ENCODE assay signal across 6 cellular contexts in genomic region chr11:504994-505344, GRCh38. TPM values are rescaled to one million over a fixed set of nuclear protein-coding genes. Genes with fewer than 3 reads are reported as not detected.
DNase-seq lines count a peak whose midpoint lies in the region; ATAC-seq and TF ChIP-seq lines count a peak whose summit lies in the region.

No MANE protein-coding gene starts in this region.

- H3K4me2 ChIP-seq in DND-41 (ENCODE audit: insufficient read depth, low read length): peak overlapping the region; percentile 81; the same call in 1 of the 2 replicates

- WGBS in body of pancreas, 2 donors: 73 to 89% methylated on average over 7 of the region's 7 CpGs

- peaks cover 59% of the 10 kb centered on the region for H3K36me3 ChIP-seq in DND-41 (ENCODE audit: insufficient read depth, low read length)
- H3K36me3 ChIP-seq in body of pancreas (replicated peaks in 1 of 2; ENCODE audit: insufficient read depth in 1 of 2, low read depth in 2 of 2): peaks cover 0 to 7% of the 10 kb centered on the region in 2 donors

- no peaks in the 10 kb centered on the region for H3K27me3 Mint-ChIP-seq in activated T-helper 2 cell treated with anti-CD3 and anti-CD28 coated beads, Interferon-gamma antibody, Interleukin-2, Interleukin-4, amounts not matched to agents 10 μg/mL and 5 μg/mL and 100 μg/mL, durations not matched to agents 14 hours and 24 hours and 36 hours (ENCODE audit: low read depth)
- no peaks in the 10 kb centered on the region for H3K27me3 Mint-ChIP-seq in naive thymus-derived CD8-positive, alpha-beta T cell

- H3K9me3 ChIP-seq in DND-41 (ENCODE audit: insufficient read depth, low read length, severe bottlenecking) (no peaks in the 10 kb centered on the region), body of pancreas (no peaks in the 10 kb centered on the region)

- H3K36me3 Mint-ChIP-seq in activated T-helper 2 cell treated with anti-CD3 and anti-CD28 coated beads, Interferon-gamma antibody, Interleukin-2, Interleukin-4, amounts not matched to agents 10 μg/mL and 5 μg/mL and 100 μg/mL, durations not matched to agents 14 hours and 24 hours and 36 hours (ENCODE audit: low read depth): peaks cover 34% of the 10 kb centered on the region
- H3K36me3 Mint-ChIP-seq in naive thymus-derived CD8-positive, alpha-beta T cell: peaks cover 0 to 17% (median 0%) of the 10 kb centered on the region in 3 donors

- H3K9me3 Mint-ChIP-seq in activated T-helper 2 cell treated with anti-CD3 and anti-CD28 coated beads, Interferon-gamma antibody, Interleukin-2, Interleukin-4, amounts not matched to agents 10 μg/mL and 5 μg/mL and 100 μg/mL, durations not matched to agents 14 hours and 24 hours and 36 hours: no peaks in the 10 kb centered on the region
- no peaks in the 10 kb centered on the region for H3K9me3 Mint-ChIP-seq in naive thymus-derived CD8-positive, alpha-beta T cell

- H4K20me1 ChIP-seq in DND-41 (ENCODE audit: insufficient read depth, low read length): peaks cover 35% of the 10 kb centered on the region

- peak overlapping the region; percentile 88 for H3K9ac ChIP-seq in DND-41 (ENCODE audit: low read depth, low read length)

- intact Hi-C loops in activated T-helper 2 cell treated with anti-CD3 and anti-CD28 coated beads, Interferon-gamma antibody, Interleukin-2, Interleukin-4, amounts not matched to agents 10 μg/mL and 5 μg/mL and 100 μg/mL, durations not matched to agents 14 hours and 24 hours and 36 hours (cut with micrococcal nuclease): no loop called here
- intact Hi-C loops in body of pancreas (cut with DNase I): no loop called here

- H3K27me3 ChIP-seq in DND-41 (ENCODE audit: insufficient read depth, low read length, poor library complexity) (no peaks in the 10 kb centered on the region), body of pancreas (no peaks in the 10 kb centered on the region)

- in situ Hi-C loops in GM13977 (cut with MboI; ENCODE audit: low pct_unique_long_range_greater_than_20kb, low sequenced_read_pairs, unreplicated experiment): no loop called here

- H3K27ac Mint-ChIP-seq in activated T-helper 2 cell treated with anti-CD3 and anti-CD28 coated beads, Interferon-gamma antibody, Interleukin-2, Interleukin-4, amounts not matched to agents 10 μg/mL and 5 μg/mL and 100 μg/mL, durations not matched to agents 14 hours and 24 hours and 36 hours: peak overlapping the region; percentile 63
- peak overlapping the region in 6 of 10 donors; percentile 48 to 100 (median 80) for H3K27ac Mint-ChIP-seq in naive thymus-derived CD8-positive, alpha-beta T cell

- DNase-seq in DND-41 (no peak), GM13977 (ENCODE audit: low spot score) (no peak), body of pancreas (no peak)
- DNase-seq in activated T-helper 2 cell treated with anti-CD3 and anti-CD28 coated beads, Interferon-gamma antibody, Interleukin-2, Interleukin-4, amounts not matched to agents 10 μg/mL and 5 μg/mL and 100 μg/mL, durations not matched to agents 14 hours and 24 hours and 36 hours (ENCODE audit: low spot score): no peak
- no peak for DNase-seq in naive thymus-derived CD8-positive, alpha-beta T cell

- TF ChIP-seq CTCF in DND-41 (IDR thresholded peaks at IDR 0.05; ENCODE audit: borderline replicate concordance, extremely low read depth, low read length, poor library complexity, severe bottlenecking): no peak
- no peak for TF ChIP-seq CTCF in GM13977 (IDR thresholded peaks at IDR 0.05; ENCODE audit: extremely low read depth, insufficient read depth, missing control alignments)
- no peak for TF ChIP-seq CTCF in body of pancreas (IDR thresholded peaks at IDR 0.05)

- peaks cover 27% of the 10 kb centered on the region for H3K4me1 ChIP-seq in DND-41 (ENCODE audit: insufficient read depth, low read length)
- H3K4me1 ChIP-seq in body of pancreas: peaks cover 35% of the 10 kb centered on the region

- H3K4me3 Mint-ChIP-seq in activated T-helper 2 cell treated with anti-CD3 and anti-CD28 coated beads, Interferon-gamma antibody, Interleukin-2, Interleukin-4, amounts not matched to agents 10 μg/mL and 5 μg/mL and 100 μg/mL, durations not matched to agents 14 hours and 24 hours and 36 hours (ENCODE audit: low read depth): peak overlapping the region; percentile 95
- H3K4me3 Mint-ChIP-seq in naive thymus-derived CD8-positive, alpha-beta T cell: peak overlapping the region; percentile 22 to 98 (median 72)

- H3K79me2 ChIP-seq in DND-41 (ENCODE audit: insufficient read depth, low read length): peaks cover 60% of the 10 kb centered on the region

- H2AFZ ChIP-seq in DND-41 (ENCODE audit: low read depth, low read length): no peak overlapping the region

- peaks cover 17% of the 10 kb centered on the region for H3K4me1 Mint-ChIP-seq in activated T-helper 2 cell treated with anti-CD3 and anti-CD28 coated beads, Interferon-gamma antibody, Interleukin-2, Interleukin-4, amounts not matched to agents 10 μg/mL and 5 μg/mL and 100 μg/mL, durations not matched to agents 14 hours and 24 hours and 36 hours (ENCODE audit: low read depth)
- H3K4me1 Mint-ChIP-seq in naive thymus-derived CD8-positive, alpha-beta T cell: peaks cover 8 to 43% (median 28%) of the 10 kb centered on the region in 4 donors

- POLR2A ChIA-PET in naive thymus-derived CD8-positive, alpha-beta T cell (lab: Charles Lee): interaction anchor here (2.6 to 4.2 kb wide), 2 partner anchors 30 to 297 kb away, joined by 21 to 42 read pairs; partner anchors contain the start of genes BET1L, HRAS, LRRC56 and RIC8A

- H3K4me3 ChIP-seq in DND-41 (ENCODE audit: low read depth in 1 of 2, low read length in 2 of 2) (peak overlapping the region in 1 of 2 experiments; percentile 85; a peak in 2 of 4 replicates), body of pancreas (no peak overlapping the region)

- TF ChIP-seq POLR2A in body of pancreas (IDR thresholded peaks at IDR 0.05): no peak

- ATAC-seq in DND-41 (ENCODE audit: insufficient read depth, low read depth): no peak
- no peak for ATAC-seq in naive thymus-derived CD8-positive, alpha-beta T cell
- no peak for ATAC-seq in GM18519 (IDR thresholded peaks at IDR 0.05; ENCODE audit: low FRiP score, unreplicated experiment)
- no peak for ATAC-seq in body of pancreas

- H3K27ac ChIP-seq in DND-41 (ENCODE audit: low read length): no peak overlapping the region
- H3K27ac ChIP-seq in body of pancreas: no peak overlapping the region

RNA-seq across cellular contexts. Expression of gene RNH1, which starts 2.1 kb away (rescaled TPM):
- total RNA-seq in activated T-helper 2 cell treated with anti-CD3 and anti-CD28 coated beads, Interferon-gamma antibody, Interleukin-2, Interleukin-4, amounts not matched to agents 10 μg/mL and 5 μg/mL and 100 μg/mL, durations not matched to agents 14 hours and 24 hours and 36 hours: 126 and 127 TPM in 2 replicates
- total RNA-seq in naive thymus-derived CD8-positive, alpha-beta T cell: 100 to 1,000 TPM; 102 to 107 TPM
- 100 to 1,000 TPM; 152 to 198 (median 170) TPM for polyA plus RNA-seq in naive thymus-derived CD8-positive, alpha-beta T cell
- 100 to 1,000 TPM in 1 of 2 donors, 10 to 100 TPM in 1; 97.8 to 153 TPM for total RNA-seq in body of pancreas

RNA-seq across cellular contexts. Expression of gene HRAS, which starts 30.4 kb away (rescaled TPM):
- 70.5 and 71.5 TPM in 2 replicates for total RNA-seq in activated T-helper 2 cell treated with anti-CD3 and anti-CD28 coated beads, Interferon-gamma antibody, Interleukin-2, Interleukin-4, amounts not matched to agents 10 μg/mL and 5 μg/mL and 100 μg/mL, durations not matched to agents 14 hours and 24 hours and 36 hours
- 10 to 100 TPM; 36.2 to 40.7 TPM for total RNA-seq in naive thymus-derived CD8-positive, alpha-beta T cell
- 10 to 100 TPM in 2 of 3 donors, 1 to 10 TPM in 1; 8.6 to 26.7 (median 15.3) TPM for polyA plus RNA-seq in naive thymus-derived CD8-positive, alpha-beta T cell
- 10 to 100 TPM; 13.0 to 15.8 TPM for total RNA-seq in body of pancreas

RNA-seq across cellular contexts. Expression of gene LRRC56, which starts 32.4 kb away (rescaled TPM):
- 1.3 and 2.2 TPM in 2 replicates for total RNA-seq in activated T-helper 2 cell treated with anti-CD3 and anti-CD28 coated beads, Interferon-gamma antibody, Interleukin-2, Interleukin-4, amounts not matched to agents 10 μg/mL and 5 μg/mL and 100 μg/mL, durations not matched to agents 14 hours and 24 hours and 36 hours
- total RNA-seq in naive thymus-derived CD8-positive, alpha-beta T cell: 1 to 10 TPM; 4.4 to 5.2 TPM
- polyA plus RNA-seq in naive thymus-derived CD8-positive, alpha-beta T cell: 1 to 10 TPM in 1 of 3 donors, under 1 TPM in 2; 0.32 to 1.1 (median 0.44) TPM
- total RNA-seq in body of pancreas: 1 to 10 TPM; 1.6 to 2.3 TPM

RNA-seq across cellular contexts. Expression of gene PTDSS2, which starts 54.9 kb away (rescaled TPM):
- total RNA-seq in activated T-helper 2 cell treated with anti-CD3 and anti-CD28 coated beads, Interferon-gamma antibody, Interleukin-2, Interleukin-4, amounts not matched to agents 10 μg/mL and 5 μg/mL and 100 μg/mL, durations not matched to agents 14 hours and 24 hours and 36 hours: 32.1 and 34.4 TPM in 2 replicates
- total RNA-seq in naive thymus-derived CD8-positive, alpha-beta T cell: 10 to 100 TPM; 25.9 to 30.2 TPM
- polyA plus RNA-seq in naive thymus-derived CD8-positive, alpha-beta T cell: 10 to 100 TPM in 2 of 3 donors, 1 to 10 TPM in 1; 9.0 to 13.0 (median 11.6) TPM
- total RNA-seq in body of pancreas: 10 to 100 TPM; 17.4 to 93.3 TPM

RNA-seq across cellular contexts. Expression of gene LMNTD2, which starts 55.6 kb away (rescaled TPM):
- total RNA-seq in activated T-helper 2 cell treated with anti-CD3 and anti-CD28 coated beads, Interferon-gamma antibody, Interleukin-2, Interleukin-4, amounts not matched to agents 10 μg/mL and 5 μg/mL and 100 μg/mL, durations not matched to agents 14 hours and 24 hours and 36 hours: 1.1 and 1.3 TPM in 2 replicates
- total RNA-seq in naive thymus-derived CD8-positive, alpha-beta T cell: 1 to 10 TPM; 6.5 to 7.2 TPM
- polyA plus RNA-seq in naive thymus-derived CD8-positive, alpha-beta T cell: 1 to 10 TPM in 1 of 3 donors, under 1 TPM in 2; 0.96 to 1.9 (median 0.99) TPM
- 10 to 100 TPM in 1 of 2 donors, 1 to 10 TPM in 1; 6.0 to 12.9 TPM for total RNA-seq in body of pancreas
